ENCODE assay signal across 8 cellular contexts in the genomic region with DNA sequence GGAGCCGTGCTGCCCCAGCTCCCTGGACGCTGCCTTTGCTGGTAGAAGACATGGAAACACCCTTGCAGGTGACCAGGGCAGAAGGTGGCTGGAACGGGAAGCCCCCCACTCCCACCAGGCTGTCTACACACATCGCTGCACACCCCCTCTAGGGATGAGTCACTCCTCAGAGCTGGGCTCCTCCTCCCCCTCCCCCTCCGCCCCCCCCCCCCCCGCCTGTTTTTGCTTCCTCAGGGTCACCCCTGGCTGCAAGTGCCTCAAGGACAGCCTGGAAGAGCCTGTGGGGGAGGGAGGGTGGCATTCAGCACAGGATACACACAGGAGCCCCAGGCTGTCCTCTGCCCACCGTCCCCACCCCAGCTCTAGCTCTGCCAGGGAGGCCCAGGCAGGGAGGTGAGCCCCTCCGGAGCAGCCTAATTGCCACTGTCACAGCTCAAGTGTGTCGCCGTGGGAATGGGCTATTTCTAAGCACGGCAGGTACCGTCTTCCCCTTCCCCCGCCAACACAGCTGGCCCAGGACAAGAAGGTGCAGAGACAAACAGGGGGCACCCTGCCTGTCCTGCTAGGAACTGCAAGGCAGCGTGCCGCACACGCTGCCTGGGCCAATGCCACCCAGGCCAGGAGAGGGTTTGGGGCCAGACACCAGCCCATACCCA. TPM values are rescaled to one million over a fixed set of nuclear protein-coding genes. Genes with fewer than 3 reads are reported as not detected.
DNase-seq lines count a peak whose midpoint lies in the region; TF ChIP-seq lines count a peak whose summit lies in the region.

No MANE protein-coding gene starts in this region.

- TF ChIP-seq CTCF in AG04449 (IDR thresholded peaks at IDR 0.05; ENCODE audit: insufficient read depth, low read length, missing control alignments) (peak; percentile 45), GM12872 (IDR thresholded peaks at IDR 0.05; ENCODE audit: insufficient read depth, low read depth, low read length) (peak; percentile 63), tibial nerve (IDR thresholded peaks at IDR 0.05) (no peak)

- no peak for TF ChIP-seq EP300 in tibial nerve (IDR thresholded peaks at IDR 0.05)

- TF ChIP-seq POLR2A in tibial nerve (IDR thresholded peaks at IDR 0.05), result no peak

- no peaks in the 10 kb centered on the region for H3K36me3 ChIP-seq in tibial nerve

- no peak overlapping the region for H3K27ac ChIP-seq in tibial nerve

- POLR2A ChIA-PET in AG04449 (lab: Yijun Ruan, JAX), result interaction anchor here (1.2 kb wide), 1 partner anchor 18 kb away, joined by 5 read pairs; a partner anchor contains a TSS

- H3K9me3 ChIP-seq in iPS-18c (ENCODE audit: control insufficient read depth, insufficient read depth, low read length) (no peaks in the 10 kb centered on the region), tibial nerve (no peaks in the 10 kb centered on the region)

- peaks cover 0 to 42% of the 10 kb centered on the region in 2 donors for H3K27me3 ChIP-seq in tibial nerve

- no peak overlapping the region for H3K4me3 ChIP-seq in AG04449 (ENCODE audit: low read depth, low read length)
- peak overlapping the region; percentile 15; the same call in 1 of the 2 replicates for H3K4me3 ChIP-seq in iPS-18c (ENCODE audit: insufficient read depth, low read depth, low read length)
- no peak overlapping the region for H3K4me3 ChIP-seq in tibial nerve

- no peak for DNase-seq in AG04449 (ENCODE audit: low read depth, low spot score)
- peak; percentile 34 for DNase-seq in UCSD-AML1 (lab: John Stamatoyannopoulos, UW; ENCODE audit: unreplicated experiment)
- no peak for DNase-seq in tibial nerve (ENCODE audit: low spot score in 2 of 2)
- DNase-seq in T-helper 1 cell, result no peak
- DNase-seq in NOMO-1 treated with dmso at 0.1 percent for 144 hours (lab: John Stamatoyannopoulos, UW; ENCODE audit: unreplicated experiment), result no peak
- DNase-seq in NCI-H1694 treated with DMSO at 0.1 percent for 48 hours (lab: John Stamatoyannopoulos, UW), result no peak

- CTCF ChIA-PET in AG04449 (lab: Yijun Ruan, JAX), result interaction anchor here (1.0 to 1.3 kb wide), 3 partner anchors 16 to 38 kb away, joined by 3 read pairs; no protein-coding TSS in a partner anchor

- peaks cover 0 to 26% (median 4%) of the 10 kb centered on the region in 4 donors for H3K4me1 ChIP-seq in tibial nerve

- WGBS in tibial nerve, 2 donors, result 11 to 14% methylated on average over 12 to 13 of the region's 16 CpGs

RNA-seq across cellular contexts. Expression of a gene that starts 2.5 kb away (rescaled TPM):
- 1 to 10 TPM; 1.4 to 3.0 (median 2.0) TPM for total RNA-seq in tibial nerve

RNA-seq across cellular contexts. Expression of a gene that starts 17.9 kb away (rescaled TPM):
- total RNA-seq in tibial nerve, result 100 to 1,000 TPM in 1 of 4 donors, 10 to 100 TPM in 3; 50.5 to 108 (median 98.6) TPM

RNA-seq across cellular contexts. Expression of a gene that starts 22.7 kb away (rescaled TPM):
- total RNA-seq in tibial nerve, result 100 to 1,000 TPM; 129 to 161 (median 146) TPM

RNA-seq across cellular contexts. Expression of a gene that starts 34.6 kb away (rescaled TPM):
- 1 to 10 TPM; 1.2 to 6.6 (median 3.8) TPM for total RNA-seq in tibial nerve

RNA-seq across cellular contexts. Expression of a gene that starts 57.0 kb away (rescaled TPM):
- total RNA-seq in tibial nerve, result 10 to 100 TPM in 1 of 4 donors, 1 to 10 TPM in 2, not detected in 1; 4.0 to 27.3 (median 5.1) TPM

Comparison
In these comparisons a context has a peak if more than half of its experiments do, and no peak if none do; other contexts are left out.
1. CTCF ChIP-seq: peak in AG04449 (single experiment) and GM12872 (single experiment); none in tibial nerve (0 of 5).